ENCODE assay signal across 1 cellular context in genomic region chr11:68819362-68819761, GRCh38.
TF ChIP-seq lines count a peak whose summit lies in the region.

No MANE protein-coding gene starts in this region.

TF ChIP-seq in HepG2, 621 proteins besides CTCF, POLR2A, EP300 and RAD21 (continued from another document):
- TF ChIP-seq BATF2 (CRISPR knock-in tag; IDR thresholded peaks at IDR 0.05) (no peak), RFX1 (IDR thresholded peaks at IDR 0.05) (no peak), ZBTB40 (IDR thresholded peaks at IDR 0.05) (no peak), ZBTB40 (CRISPR knock-in tag; IDR thresholded peaks at IDR 0.05) (no peak), MLLT10 (CRISPR knock-in tag; IDR thresholded peaks at IDR 0.05) (no peak), ZNF44 (CRISPR knock-in tag; IDR thresholded peaks at IDR 0.05) (no peak), HNRNPL (IDR thresholded peaks at IDR 0.05; ENCODE audit: low read depth, low read length) (no peak), ZNF207 (IDR thresholded peaks at IDR 0.05; ENCODE audit: borderline replicate concordance) (no peak), CREB1 (IDR thresholded peaks at IDR 0.05) (no peak), CREB1 (CRISPR knock-in tag; IDR thresholded peaks at IDR 0.05) (no peak)
